ENCODE assay signal across 1 cellular context in genomic region chr2:47360937-47361336, GRCh38.
TF ChIP-seq lines count a peak whose summit lies in the region.

No MANE protein-coding gene starts in this region.

TF ChIP-seq in HepG2, 621 proteins besides CTCF, POLR2A, EP300 and RAD21 (continued from another document):
- TF ChIP-seq ZHX2 (IDR thresholded peaks at IDR 0.05; ENCODE audit: low read depth) (no peak), ZHX2 (CRISPR knock-in tag; IDR thresholded peaks at IDR 0.05; ENCODE audit: borderline replicate concordance) (no peak), MAFK (conservative IDR thresholded peaks at IDR 0.05 in 1 of 2, IDR thresholded peaks at IDR 0.05 in 1 of 2; ENCODE audit: low read length in 2 of 2) (0 out of 4 replicates have a peak, but pooled peaks of 1 of the 2 experiments have one; percentile 7), ELF3 (CRISPR knock-in tag; IDR thresholded peaks at IDR 0.05) (0 out of 2 replicates have a peak, but pooled peaks have one; percentile 22), XRCC5 (optimal IDR thresholded peaks at IDR 0.05; ENCODE audit: low read length) (peak; percentile 30), CENPX (CRISPR knock-in tag; IDR thresholded peaks at IDR 0.05) (no peak), KLF9 (CRISPR knock-in tag; IDR thresholded peaks at IDR 0.05; ENCODE audit: low read depth) (no peak), BRF2 (CRISPR knock-in tag; IDR thresholded peaks at IDR 0.05) (no peak), RBM39 (IDR thresholded peaks at IDR 0.05; ENCODE audit: low read depth, low read length, poor library complexity, severe bottlenecking) (no peak), MED1 (CRISPR knock-in tag; IDR thresholded peaks at IDR 0.05) (0 out of 2 replicates have a peak, but pooled peaks have one; percentile 34), ZNF3 (CRISPR knock-in tag; IDR thresholded peaks at IDR 0.05) (no peak), RARA (CRISPR knock-in tag; IDR thresholded peaks at IDR 0.05) (peak; percentile 11; the same call in 1 of the 2 replicates), HNF4A (CRISPR knock-in tag; IDR thresholded peaks at IDR 0.05) (peak; percentile 63), LCORL (IDR thresholded peaks at IDR 0.05) (no peak), LCORL (CRISPR knock-in tag; IDR thresholded peaks at IDR 0.05) (0 out of 2 replicates have a peak, but pooled peaks have one; percentile 18), SAP130 (CRISPR knock-in tag; IDR thresholded peaks at IDR 0.05; ENCODE audit: low read depth) (peak; percentile 70), ZNF234 (CRISPR knock-in tag; conservative IDR thresholded peaks at IDR 0.05) (no peak), AGO1 (IDR thresholded peaks at IDR 0.05; ENCODE audit: low read depth, low read length, poor library complexity, severe bottlenecking) (no peak), HOXA7 (CRISPR knock-in tag; IDR thresholded peaks at IDR 0.05) (no peak), BCL6 (CRISPR knock-in tag; IDR thresholded peaks at IDR 0.05) (0 out of 2 replicates have a peak, but pooled peaks have one; percentile 15), ATF7-NPFF (CRISPR knock-in tag; IDR thresholded peaks at IDR 0.05; ENCODE audit: low read depth) (no peak), ZNF382 (CRISPR knock-in tag; IDR thresholded peaks at IDR 0.05; ENCODE audit: borderline replicate concordance) (no peak), CREB1 (IDR thresholded peaks at IDR 0.05) (no peak), CREB1 (CRISPR knock-in tag; IDR thresholded peaks at IDR 0.05) (no peak), SKI (IDR thresholded peaks at IDR 0.05; ENCODE audit: partially characterized antibody) (no peak), TRIM24 (CRISPR knock-in tag; IDR thresholded peaks at IDR 0.05) (no peak), PHF5A (CRISPR knock-in tag; IDR thresholded peaks at IDR 0.05; ENCODE audit: low read depth, unreplicated experiment) (no peak), TCF7 (IDR thresholded peaks at IDR 0.05; ENCODE audit: low read depth) (no peak), ZNF549 (CRISPR knock-in tag; IDR thresholded peaks at IDR 0.05) (0 out of 2 replicates have a peak, but pooled peaks have one; percentile 41), CBX1 (IDR thresholded peaks at IDR 0.05; ENCODE audit: low read depth) (no peak), ZNF501 (CRISPR knock-in tag; IDR thresholded peaks at IDR 0.05) (no peak), ZNF557 (CRISPR knock-in tag; IDR thresholded peaks at IDR 0.05) (0 out of 2 replicates have a peak, but pooled peaks have one; percentile 22), DBP (CRISPR knock-in tag; IDR thresholded peaks at IDR 0.05; ENCODE audit: not compliant biosample characterization) (peak; percentile 30), ZNF124 (CRISPR knock-in tag; IDR thresholded peaks at IDR 0.05) (no peak)
- TF ChIP-seq, protein P1, sequence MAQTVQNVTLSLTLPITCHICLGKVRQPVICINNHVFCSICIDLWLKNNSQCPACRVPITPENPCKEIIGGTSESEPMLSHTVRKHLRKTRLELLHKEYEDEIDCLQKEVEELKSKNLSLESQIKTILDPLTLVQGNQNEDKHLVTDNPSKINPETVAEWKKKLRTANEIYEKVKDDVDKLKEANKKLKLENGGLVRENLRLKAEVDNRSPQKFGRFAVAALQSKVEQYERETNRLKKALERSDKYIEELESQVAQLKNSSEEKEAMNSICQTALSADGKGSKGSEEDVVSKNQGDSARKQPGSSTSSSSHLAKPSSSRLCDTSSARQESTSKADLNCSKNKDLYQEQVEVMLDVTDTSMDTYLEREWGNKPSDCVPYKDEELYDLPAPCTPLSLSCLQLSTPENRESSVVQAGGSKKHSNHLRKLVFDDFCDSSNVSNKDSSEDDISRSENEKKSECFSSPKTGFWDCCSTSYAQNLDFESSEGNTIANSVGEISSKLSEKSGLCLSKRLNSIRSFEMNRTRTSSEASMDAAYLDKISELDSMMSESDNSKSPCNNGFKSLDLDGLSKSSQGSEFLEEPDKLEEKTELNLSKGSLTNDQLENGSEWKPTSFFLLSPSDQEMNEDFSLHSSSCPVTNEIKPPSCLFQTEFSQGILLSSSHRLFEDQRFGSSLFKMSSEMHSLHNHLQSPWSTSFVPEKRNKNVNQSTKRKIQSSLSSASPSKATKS (CRISPR knock-in tag; IDR thresholded peaks at IDR 0.05), result no peak
- TF ChIP-seq, protein P2, sequence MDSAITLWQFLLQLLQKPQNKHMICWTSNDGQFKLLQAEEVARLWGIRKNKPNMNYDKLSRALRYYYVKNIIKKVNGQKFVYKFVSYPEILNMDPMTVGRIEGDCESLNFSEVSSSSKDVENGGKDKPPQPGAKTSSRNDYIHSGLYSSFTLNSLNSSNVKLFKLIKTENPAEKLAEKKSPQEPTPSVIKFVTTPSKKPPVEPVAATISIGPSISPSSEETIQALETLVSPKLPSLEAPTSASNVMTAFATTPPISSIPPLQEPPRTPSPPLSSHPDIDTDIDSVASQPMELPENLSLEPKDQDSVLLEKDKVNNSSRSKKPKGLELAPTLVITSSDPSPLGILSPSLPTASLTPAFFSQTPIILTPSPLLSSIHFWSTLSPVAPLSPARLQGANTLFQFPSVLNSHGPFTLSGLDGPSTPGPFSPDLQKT (CRISPR knock-in tag; IDR thresholded peaks at IDR 0.05; ENCODE audit: borderline replicate concordance), result no peak
